1 cellular context compared by ENCODE assay signal in the genomic region with DNA sequence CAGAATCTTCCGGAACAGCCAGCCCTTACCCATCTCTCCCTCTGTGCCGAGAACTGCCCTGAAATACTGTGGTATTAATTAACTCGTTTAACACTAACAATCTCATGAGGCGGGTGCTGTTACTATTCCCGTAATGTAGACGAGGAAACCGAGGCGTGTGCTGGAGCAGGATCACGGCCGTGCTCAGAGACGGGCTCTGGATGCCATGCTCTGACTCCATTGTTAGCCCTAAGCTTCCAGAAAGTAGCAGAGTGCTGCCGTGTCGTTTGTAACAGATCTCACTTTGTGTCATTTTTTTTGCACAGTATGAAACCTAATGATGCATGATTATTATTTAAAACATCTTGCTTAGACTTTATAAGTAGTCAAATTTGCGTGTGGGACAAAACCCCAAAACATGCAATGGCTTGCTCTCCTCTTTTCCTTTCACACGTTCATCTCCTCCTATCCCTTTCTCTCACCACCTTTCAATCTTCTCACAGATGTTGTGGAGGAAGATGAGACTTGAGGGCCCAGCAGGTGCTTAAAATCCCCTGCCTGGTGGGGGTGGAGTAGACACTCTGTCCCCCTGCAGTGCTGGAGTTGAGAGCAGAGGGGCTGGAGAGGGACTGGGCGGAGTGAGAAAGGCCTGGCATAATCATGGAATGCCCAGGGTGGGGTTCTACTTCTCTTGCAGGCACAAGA.
TF ChIP-seq lines count a peak whose summit lies in the region.

No MANE protein-coding gene starts in this region.

TF ChIP-seq in K562, 482 proteins besides CTCF, POLR2A, EP300 and RAD21 (continues in another document):
- TF ChIP-seq ZNF766 (CRISPR knock-in tag; conservative IDR thresholded peaks at IDR 0.05) (no peak), ZNF644 (tag; IDR thresholded peaks at IDR 0.05; ENCODE audit: low read depth) (peak; percentile 84), SMAD4 (CRISPR knock-in tag; conservative IDR thresholded peaks at IDR 0.05) (0 out of 2 replicates have a peak, but pooled peaks have one; percentile 8), RFX7 (CRISPR knock-in tag; IDR thresholded peaks at IDR 0.05) (no peak), CTBP1 (IDR thresholded peaks at IDR 0.05; ENCODE audit: borderline replicate concordance) (no peak), ZNF3 (CRISPR knock-in tag; IDR thresholded peaks at IDR 0.05) (no peak), NCOA1 (IDR thresholded peaks at IDR 0.05; ENCODE audit: low read depth) (no peak; the same call in 1 of the 2 replicates), HNRNPUL1 (IDR thresholded peaks at IDR 0.05; ENCODE audit: low read length) (no peak), ARNT (IDR thresholded peaks at IDR 0.05) (0 out of 4 replicates have a peak, but pooled peaks of 1 of the 2 experiments have one; percentile 51), MEIS2 (IDR thresholded peaks at IDR 0.05; ENCODE audit: partially characterized antibody) (no peak), ILF3 (IDR thresholded peaks at IDR 0.05; ENCODE audit: borderline replicate concordance) (no peak), GTF2E2 (tag; IDR thresholded peaks at IDR 0.05) (peak; percentile 3), PHTF2 (CRISPR knock-in tag; IDR thresholded peaks at IDR 0.05) (no peak), RAD51 (IDR thresholded peaks at IDR 0.05; ENCODE audit: borderline replicate concordance, low read depth) (no peak), HDGF (IDR thresholded peaks at IDR 0.05) (0 out of 2 replicates have a peak, but pooled peaks have one; percentile 19), ETV6 (IDR thresholded peaks at IDR 0.05; ENCODE audit: borderline replicate concordance in 1 of 2, low read depth in 2 of 2, low read length in 1 of 2) (no peak), ETV6 (CRISPR knock-in tag; IDR thresholded peaks at IDR 0.05; ENCODE audit: borderline replicate concordance) (no peak), ZNF584 (CRISPR knock-in tag; IDR thresholded peaks at IDR 0.05; ENCODE audit: low read depth) (peak; percentile 30; the same call in 1 of the 2 replicates), ZNF79 (CRISPR knock-in tag; IDR thresholded peaks at IDR 0.05; ENCODE audit: low read depth) (no peak), MIER1 (IDR thresholded peaks at IDR 0.05; ENCODE audit: low read depth) (no peak), SMARCE1 (IDR thresholded peaks at IDR 0.05) (no peak), TAF7 (tag; IDR thresholded peaks at IDR 0.05) (peak; percentile 23; the same call in 1 of the 2 replicates), SMARCA4 (IDR thresholded peaks at IDR 0.05) (peak; percentile 8; the same call in 1 of the 2 replicates), JUNB (CRISPR knock-in tag; conservative IDR thresholded peaks at IDR 0.05) (0 out of 2 replicates have a peak, but pooled peaks have one; percentile 9), ATF1 (CRISPR knock-in tag; IDR thresholded peaks at IDR 0.05) (no peak), ATF1 (tag; IDR thresholded peaks at IDR 0.05) (no peak), ARID2 (IDR thresholded peaks at IDR 0.05) (no peak), RBM15 (IDR thresholded peaks at IDR 0.05; ENCODE audit: insufficient read depth, low read length) (no peak), NR3C1 (CRISPR knock-in tag; IDR thresholded peaks at IDR 0.05) (no peak)
- TF ChIP-seq, protein P1, sequence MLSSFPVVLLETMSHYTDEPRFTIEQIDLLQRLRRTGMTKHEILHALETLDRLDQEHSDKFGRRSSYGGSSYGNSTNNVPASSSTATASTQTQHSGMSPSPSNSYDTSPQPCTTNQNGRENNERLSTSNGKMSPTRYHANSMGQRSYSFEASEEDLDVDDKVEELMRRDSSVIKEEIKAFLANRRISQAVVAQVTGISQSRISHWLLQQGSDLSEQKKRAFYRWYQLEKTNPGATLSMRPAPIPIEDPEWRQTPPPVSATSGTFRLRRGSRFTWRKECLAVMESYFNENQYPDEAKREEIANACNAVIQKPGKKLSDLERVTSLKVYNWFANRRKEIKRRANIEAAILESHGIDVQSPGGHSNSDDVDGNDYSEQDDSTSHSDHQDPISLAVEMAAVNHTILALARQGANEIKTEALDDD (IDR thresholded peaks at IDR 0.05) = no peak
- TF ChIP-seq, protein P2, sequence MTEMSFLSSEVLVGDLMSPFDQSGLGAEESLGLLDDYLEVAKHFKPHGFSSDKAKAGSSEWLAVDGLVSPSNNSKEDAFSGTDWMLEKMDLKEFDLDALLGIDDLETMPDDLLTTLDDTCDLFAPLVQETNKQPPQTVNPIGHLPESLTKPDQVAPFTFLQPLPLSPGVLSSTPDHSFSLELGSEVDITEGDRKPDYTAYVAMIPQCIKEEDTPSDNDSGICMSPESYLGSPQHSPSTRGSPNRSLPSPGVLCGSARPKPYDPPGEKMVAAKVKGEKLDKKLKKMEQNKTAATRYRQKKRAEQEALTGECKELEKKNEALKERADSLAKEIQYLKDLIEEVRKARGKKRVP (CRISPR knock-in tag; IDR thresholded peaks at IDR 0.05) = no peak
- TF ChIP-seq, protein P3, sequence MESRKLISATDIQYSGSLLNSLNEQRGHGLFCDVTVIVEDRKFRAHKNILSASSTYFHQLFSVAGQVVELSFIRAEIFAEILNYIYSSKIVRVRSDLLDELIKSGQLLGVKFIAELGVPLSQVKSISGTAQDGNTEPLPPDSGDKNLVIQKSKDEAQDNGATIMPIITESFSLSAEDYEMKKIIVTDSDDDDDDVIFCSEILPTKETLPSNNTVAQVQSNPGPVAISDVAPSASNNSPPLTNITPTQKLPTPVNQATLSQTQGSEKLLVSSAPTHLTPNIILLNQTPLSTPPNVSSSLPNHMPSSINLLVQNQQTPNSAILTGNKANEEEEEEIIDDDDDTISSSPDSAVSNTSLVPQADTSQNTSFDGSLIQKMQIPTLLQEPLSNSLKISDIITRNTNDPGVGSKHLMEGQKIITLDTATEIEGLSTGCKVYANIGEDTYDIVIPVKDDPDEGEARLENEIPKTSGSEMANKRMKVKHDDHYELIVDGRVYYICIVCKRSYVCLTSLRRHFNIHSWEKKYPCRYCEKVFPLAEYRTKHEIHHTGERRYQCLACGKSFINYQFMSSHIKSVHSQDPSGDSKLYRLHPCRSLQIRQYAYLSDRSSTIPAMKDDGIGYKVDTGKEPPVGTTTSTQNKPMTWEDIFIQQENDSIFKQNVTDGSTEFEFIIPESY (CRISPR knock-in tag; IDR thresholded peaks at IDR 0.05) = 0 out of 2 replicates have a peak, but pooled peaks have one; percentile 2
- TF ChIP-seq, protein P4, sequence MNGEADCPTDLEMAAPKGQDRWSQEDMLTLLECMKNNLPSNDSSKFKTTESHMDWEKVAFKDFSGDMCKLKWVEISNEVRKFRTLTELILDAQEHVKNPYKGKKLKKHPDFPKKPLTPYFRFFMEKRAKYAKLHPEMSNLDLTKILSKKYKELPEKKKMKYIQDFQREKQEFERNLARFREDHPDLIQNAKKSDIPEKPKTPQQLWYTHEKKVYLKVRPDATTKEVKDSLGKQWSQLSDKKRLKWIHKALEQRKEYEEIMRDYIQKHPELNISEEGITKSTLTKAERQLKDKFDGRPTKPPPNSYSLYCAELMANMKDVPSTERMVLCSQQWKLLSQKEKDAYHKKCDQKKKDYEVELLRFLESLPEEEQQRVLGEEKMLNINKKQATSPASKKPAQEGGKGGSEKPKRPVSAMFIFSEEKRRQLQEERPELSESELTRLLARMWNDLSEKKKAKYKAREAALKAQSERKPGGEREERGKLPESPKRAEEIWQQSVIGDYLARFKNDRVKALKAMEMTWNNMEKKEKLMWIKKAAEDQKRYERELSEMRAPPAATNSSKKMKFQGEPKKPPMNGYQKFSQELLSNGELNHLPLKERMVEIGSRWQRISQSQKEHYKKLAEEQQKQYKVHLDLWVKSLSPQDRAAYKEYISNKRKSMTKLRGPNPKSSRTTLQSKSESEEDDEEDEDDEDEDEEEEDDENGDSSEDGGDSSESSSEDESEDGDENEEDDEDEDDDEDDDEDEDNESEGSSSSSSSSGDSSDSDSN (IDR thresholded peaks at IDR 0.05; ENCODE audit: borderline replicate concordance in 1 of 2, low read depth in 2 of 2, low read length in 2 of 2) = peak in 1 of 2 experiments; percentile 12; a peak in 1 of 4 replicates
- TF ChIP-seq, protein P5, sequence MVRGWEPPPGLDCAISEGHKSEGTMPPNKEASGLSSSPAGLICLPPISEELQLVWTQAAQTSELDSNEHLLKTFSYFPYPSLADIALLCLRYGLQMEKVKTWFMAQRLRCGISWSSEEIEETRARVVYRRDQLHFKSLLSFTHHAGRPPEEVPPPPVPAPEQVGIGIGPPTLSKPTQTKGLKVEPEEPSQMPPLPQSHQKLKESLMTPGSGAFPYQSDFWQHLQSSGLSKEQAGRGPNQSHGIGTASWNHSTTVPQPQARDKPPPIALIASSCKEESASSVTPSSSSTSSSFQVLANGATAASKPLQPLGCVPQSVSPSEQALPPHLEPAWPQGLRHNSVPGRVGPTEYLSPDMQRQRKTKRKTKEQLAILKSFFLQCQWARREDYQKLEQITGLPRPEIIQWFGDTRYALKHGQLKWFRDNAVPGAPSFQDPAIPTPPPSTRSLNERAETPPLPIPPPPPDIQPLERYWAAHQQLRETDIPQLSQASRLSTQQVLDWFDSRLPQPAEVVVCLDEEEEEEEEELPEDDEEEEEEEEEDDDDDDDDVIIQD (CRISPR knock-in tag; IDR thresholded peaks at IDR 0.05) = no peak
- TF ChIP-seq, protein P6, sequence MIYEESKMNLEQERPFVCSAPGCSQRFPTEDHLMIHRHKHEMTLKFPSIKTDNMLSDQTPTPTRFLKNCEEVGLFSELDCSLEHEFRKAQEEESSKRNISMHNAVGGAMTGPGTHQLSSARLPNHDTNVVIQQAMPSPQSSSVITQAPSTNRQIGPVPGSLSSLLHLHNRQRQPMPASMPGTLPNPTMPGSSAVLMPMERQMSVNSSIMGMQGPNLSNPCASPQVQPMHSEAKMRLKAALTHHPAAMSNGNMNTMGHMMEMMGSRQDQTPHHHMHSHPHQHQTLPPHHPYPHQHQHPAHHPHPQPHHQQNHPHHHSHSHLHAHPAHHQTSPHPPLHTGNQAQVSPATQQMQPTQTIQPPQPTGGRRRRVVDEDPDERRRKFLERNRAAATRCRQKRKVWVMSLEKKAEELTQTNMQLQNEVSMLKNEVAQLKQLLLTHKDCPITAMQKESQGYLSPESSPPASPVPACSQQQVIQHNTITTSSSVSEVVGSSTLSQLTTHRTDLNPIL (CRISPR knock-in tag; IDR thresholded peaks at IDR 0.05) = no peak
- TF ChIP-seq, protein P7, sequence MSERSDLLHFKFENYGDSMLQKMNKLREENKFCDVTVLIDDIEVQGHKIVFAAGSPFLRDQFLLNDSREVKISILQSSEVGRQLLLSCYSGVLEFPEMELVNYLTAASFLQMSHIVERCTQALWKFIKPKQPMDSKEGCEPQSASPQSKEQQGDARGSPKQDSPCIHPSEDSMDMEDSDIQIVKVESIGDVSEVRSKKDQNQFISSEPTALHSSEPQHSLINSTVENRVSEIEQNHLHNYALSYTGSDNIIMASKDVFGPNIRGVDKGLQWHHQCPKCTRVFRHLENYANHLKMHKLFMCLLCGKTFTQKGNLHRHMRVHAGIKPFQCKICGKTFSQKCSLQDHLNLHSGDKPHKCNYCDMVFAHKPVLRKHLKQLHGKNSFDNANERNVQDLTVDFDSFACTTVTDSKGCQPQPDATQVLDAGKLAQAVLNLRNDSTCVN (CRISPR knock-in tag; IDR thresholded peaks at IDR 0.05) = 0 out of 2 replicates have a peak, but pooled peaks have one; percentile 6
- TF ChIP-seq, protein P8, sequence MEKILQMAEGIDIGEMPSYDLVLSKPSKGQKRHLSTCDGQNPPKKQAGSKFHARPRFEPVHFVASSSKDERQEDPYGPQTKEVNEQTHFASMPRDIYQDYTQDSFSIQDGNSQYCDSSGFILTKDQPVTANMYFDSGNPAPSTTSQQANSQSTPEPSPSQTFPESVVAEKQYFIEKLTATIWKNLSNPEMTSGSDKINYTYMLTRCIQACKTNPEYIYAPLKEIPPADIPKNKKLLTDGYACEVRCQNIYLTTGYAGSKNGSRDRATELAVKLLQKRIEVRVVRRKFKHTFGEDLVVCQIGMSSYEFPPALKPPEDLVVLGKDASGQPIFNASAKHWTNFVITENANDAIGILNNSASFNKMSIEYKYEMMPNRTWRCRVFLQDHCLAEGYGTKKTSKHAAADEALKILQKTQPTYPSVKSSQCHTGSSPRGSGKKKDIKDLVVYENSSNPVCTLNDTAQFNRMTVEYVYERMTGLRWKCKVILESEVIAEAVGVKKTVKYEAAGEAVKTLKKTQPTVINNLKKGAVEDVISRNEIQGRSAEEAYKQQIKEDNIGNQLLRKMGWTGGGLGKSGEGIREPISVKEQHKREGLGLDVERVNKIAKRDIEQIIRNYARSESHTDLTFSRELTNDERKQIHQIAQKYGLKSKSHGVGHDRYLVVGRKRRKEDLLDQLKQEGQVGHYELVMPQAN (IDR thresholded peaks at IDR 0.05; ENCODE audit: borderline replicate concordance) = no peak
- TF ChIP-seq, protein P9, sequence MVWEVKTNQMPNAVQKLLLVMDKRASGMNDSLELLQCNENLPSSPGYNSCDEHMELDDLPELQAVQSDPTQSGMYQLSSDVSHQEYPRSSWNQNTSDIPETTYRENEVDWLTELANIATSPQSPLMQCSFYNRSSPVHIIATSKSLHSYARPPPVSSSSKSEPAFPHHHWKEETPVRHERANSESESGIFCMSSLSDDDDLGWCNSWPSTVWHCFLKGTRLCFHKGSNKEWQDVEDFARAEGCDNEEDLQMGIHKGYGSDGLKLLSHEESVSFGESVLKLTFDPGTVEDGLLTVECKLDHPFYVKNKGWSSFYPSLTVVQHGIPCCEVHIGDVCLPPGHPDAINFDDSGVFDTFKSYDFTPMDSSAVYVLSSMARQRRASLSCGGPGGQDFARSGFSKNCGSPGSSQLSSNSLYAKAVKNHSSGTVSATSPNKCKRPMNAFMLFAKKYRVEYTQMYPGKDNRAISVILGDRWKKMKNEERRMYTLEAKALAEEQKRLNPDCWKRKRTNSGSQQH (CRISPR knock-in tag; IDR thresholded peaks at IDR 0.05) = 0 out of 2 replicates have a peak, but pooled peaks have one; percentile 28
- TF ChIP-seq, protein P10, sequence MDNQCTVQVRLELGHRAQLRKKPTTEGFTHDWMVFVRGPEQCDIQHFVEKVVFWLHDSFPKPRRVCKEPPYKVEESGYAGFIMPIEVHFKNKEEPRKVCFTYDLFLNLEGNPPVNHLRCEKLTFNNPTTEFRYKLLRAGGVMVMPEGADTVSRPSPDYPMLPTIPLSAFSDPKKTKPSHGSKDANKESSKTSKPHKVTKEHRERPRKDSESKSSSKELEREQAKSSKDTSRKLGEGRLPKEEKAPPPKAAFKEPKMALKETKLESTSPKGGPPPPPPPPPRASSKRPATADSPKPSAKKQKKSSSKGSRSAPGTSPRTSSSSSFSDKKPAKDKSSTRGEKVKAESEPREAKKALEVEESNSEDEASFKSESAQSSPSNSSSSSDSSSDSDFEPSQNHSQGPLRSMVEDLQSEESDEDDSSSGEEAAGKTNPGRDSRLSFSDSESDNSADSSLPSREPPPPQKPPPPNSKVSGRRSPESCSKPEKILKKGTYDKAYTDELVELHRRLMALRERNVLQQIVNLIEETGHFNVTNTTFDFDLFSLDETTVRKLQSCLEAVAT (IDR thresholded peaks at IDR 0.05) = no peak; a peak in 1 of 4 replicates
- TF ChIP-seq, protein P11, sequence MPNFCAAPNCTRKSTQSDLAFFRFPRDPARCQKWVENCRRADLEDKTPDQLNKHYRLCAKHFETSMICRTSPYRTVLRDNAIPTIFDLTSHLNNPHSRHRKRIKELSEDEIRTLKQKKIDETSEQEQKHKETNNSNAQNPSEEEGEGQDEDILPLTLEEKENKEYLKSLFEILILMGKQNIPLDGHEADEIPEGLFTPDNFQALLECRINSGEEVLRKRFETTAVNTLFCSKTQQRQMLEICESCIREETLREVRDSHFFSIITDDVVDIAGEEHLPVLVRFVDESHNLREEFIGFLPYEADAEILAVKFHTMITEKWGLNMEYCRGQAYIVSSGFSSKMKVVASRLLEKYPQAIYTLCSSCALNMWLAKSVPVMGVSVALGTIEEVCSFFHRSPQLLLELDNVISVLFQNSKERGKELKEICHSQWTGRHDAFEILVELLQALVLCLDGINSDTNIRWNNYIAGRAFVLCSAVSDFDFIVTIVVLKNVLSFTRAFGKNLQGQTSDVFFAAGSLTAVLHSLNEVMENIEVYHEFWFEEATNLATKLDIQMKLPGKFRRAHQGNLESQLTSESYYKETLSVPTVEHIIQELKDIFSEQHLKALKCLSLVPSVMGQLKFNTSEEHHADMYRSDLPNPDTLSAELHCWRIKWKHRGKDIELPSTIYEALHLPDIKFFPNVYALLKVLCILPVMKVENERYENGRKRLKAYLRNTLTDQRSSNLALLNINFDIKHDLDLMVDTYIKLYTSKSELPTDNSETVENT (CRISPR knock-in tag; IDR thresholded peaks at IDR 0.05) = 0 out of 2 replicates have a peak, but pooled peaks have one; percentile 4
